ENCODE assay signal across 8 cellular contexts in the genomic region with DNA sequence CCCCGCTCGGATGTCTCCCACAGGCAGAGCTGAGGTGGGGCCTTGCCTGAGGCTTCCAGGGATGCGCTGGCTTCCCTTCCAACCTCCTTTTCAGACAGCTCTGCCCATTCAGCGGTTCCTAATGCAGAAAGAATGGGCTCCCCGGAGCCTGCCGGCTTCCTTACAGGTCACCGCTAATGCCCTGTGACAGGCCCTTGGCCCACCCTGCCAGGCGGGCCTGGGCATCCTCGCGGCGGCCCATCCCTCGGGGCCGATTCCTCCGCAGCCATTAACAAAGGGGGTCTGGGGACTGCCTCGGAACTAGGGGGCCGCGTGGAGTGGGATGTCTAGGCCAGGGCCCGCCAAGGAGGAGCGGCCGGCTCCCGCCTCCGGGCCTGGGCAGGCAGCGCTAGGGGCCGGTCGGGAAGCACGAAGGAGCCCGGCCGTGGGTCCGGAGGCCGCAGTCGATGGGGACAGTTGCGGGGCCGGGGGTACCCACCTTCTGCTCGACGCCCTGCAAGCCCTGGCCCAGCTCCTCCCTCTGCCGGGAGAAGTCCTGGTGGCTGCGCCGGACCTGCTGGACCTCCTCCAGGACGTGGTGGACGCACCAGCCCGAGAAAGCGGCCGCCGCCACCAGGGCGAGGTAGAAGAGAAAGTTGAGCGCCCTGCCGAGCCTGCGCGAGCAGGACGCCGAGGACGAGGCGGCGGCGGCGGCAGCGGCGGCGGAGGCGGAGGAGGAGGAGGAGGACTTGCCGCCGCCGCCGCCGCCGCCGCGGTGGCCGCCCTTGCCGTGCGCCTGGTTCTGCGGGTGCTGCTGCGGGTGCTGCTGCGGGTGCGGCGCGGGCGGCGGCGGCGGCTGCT. TPM values are rescaled to one million over a fixed set of nuclear protein-coding genes. Genes with fewer than 3 reads are reported as not detected.
DNase-seq lines count a peak whose midpoint lies in the region; ATAC-seq, FAIRE-seq and TF ChIP-seq lines count a peak whose summit lies in the region.

No MANE protein-coding gene starts in this region.

- no peak overlapping the region for H2AFZ ChIP-seq in keratinocyte (ENCODE audit: control insufficient read depth, low read length)

- no peak for TF ChIP-seq CTCF in activated B cell treated with CpG ODN at 0.5 μM for 24 hours (IDR thresholded peaks at IDR 0.05)
- TF ChIP-seq CTCF in keratinocyte (optimal IDR thresholded peaks at IDR 0.05 in 1 of 3, IDR thresholded peaks at IDR 0.05 in 1 of 3, conservative IDR thresholded peaks at IDR 0.05 in 1 of 3; ENCODE audit: extremely low read depth in 1 of 3, insufficient read depth in 2 of 3, low read length in 3 of 3), result no peak

- H3K27me3 ChIP-seq in keratinocyte (ENCODE audit: control insufficient read depth, extremely low read depth, insufficient read depth, low read length), result no peaks in the 10 kb centered on the region

- peak overlapping the region; percentile 75 for H3K27ac Mint-ChIP-seq in activated B cell treated with CpG ODN at 0.5 μM for 24 hours

- peak overlapping the region; percentile 86 to 95 (median 93) for H3K4me3 ChIP-seq in keratinocyte (ENCODE audit: control insufficient read depth in 2 of 3, extremely low read depth in 1 of 3, insufficient read depth in 2 of 3, low read depth in 1 of 3, low read length in 3 of 3)

- no peak for FAIRE-seq in keratinocyte (lab: Jason Lieb, UNC)

- intact Hi-C loops in activated B cell treated with CpG ODN at 0.5 μM for 24 hours (cut with micrococcal nuclease), result loop anchor here (1.0 to 10.0 kb wide), 3 partner anchors 35 to 1438 kb away; a partner anchor contains a TSS

- dilution Hi-C loops in keratinocyte (cut with MboI; ENCODE audit: extremely low pct_ligation_motif_present, low sequenced_read_pairs), result no loop called here

- peak overlapping the region; percentile 82 for H3K4me3 Mint-ChIP-seq in activated B cell treated with CpG ODN at 0.5 μM for 24 hours

- peaks cover 54% of the 10 kb centered on the region for H3K4me1 Mint-ChIP-seq in activated B cell treated with CpG ODN at 0.5 μM for 24 hours

- H3K9ac ChIP-seq in keratinocyte (ENCODE audit: control insufficient read depth, extremely low read depth, insufficient read depth, low read length), result peak overlapping the region; percentile 96

- peaks cover 38% of the 10 kb centered on the region for H3K79me2 ChIP-seq in keratinocyte (ENCODE audit: control insufficient read depth, insufficient read depth, low read length)

- H3K9me3 Mint-ChIP-seq in activated B cell treated with CpG ODN at 0.5 μM for 24 hours, result no peaks in the 10 kb centered on the region

- DNase-seq in AG20443 (ENCODE audit: low spot score) (peak; percentile 78), HT1080 (ENCODE audit: low read depth) (peak; percentile 34), activated B cell treated with CpG ODN at 0.5 μM for 24 hours (peak; percentile 39), cerebellum (ENCODE audit: low spot score) (peak; percentile 57), keratinocyte (ENCODE audit: low read depth, low spot score) (no peak), NCI-H510A (lab: John Stamatoyannopoulos, UW) (no peak)
- peak in 2 of 3 donors; percentile 8 to 44 for DNase-seq in stimulated activated CD4-positive, alpha-beta T cell treated with anti-CD3 and anti-CD28 coated beads, Interleukin-12 subunit alpha, Interleukin-12 subunit beta, amount 100 ng/mL, for 48 hours (ENCODE audit: low read depth in 2 of 3, low spot score in 1 of 3)

- H3K36me3 Mint-ChIP-seq in activated B cell treated with CpG ODN at 0.5 μM for 24 hours (ENCODE audit: low read depth), result peaks cover 15% of the 10 kb centered on the region

- H4K20me1 ChIP-seq in keratinocyte (ENCODE audit: control insufficient read depth, extremely low read depth, insufficient read depth, low read length), result peaks cover 12% of the 10 kb centered on the region

- H3K27me3 Mint-ChIP-seq in activated B cell treated with CpG ODN at 0.5 μM for 24 hours, result no peaks in the 10 kb centered on the region

- peak overlapping the region; percentile 86 for H3K4me2 ChIP-seq in keratinocyte (ENCODE audit: control insufficient read depth, extremely low read depth, insufficient read depth, low read depth, low read length)

- H3K36me3 ChIP-seq in keratinocyte (ENCODE audit: control insufficient read depth in 2 of 2, extremely low read depth in 1 of 2, insufficient read depth in 2 of 2, low read length in 2 of 2), result peaks cover 12% of the 10 kb centered on the region in 2 experiments

- POLR2A ChIA-PET in activated B cell treated with CpG ODN at 0.5 μM for 24 hours (lab: Charles Lee), result interaction anchor here (0.8 to 5.1 kb wide), 8 partner anchors 19 to 111 kb away, joined by 3 to 84 read pairs (median 4); a partner anchor contains a TSS

- CTCF ChIA-PET in activated B cell treated with CpG ODN at 0.5 μM for 24 hours (lab: Charles Lee), result interaction anchor here (1.0 to 1.8 kb wide), 4 partner anchors 21 to 54 kb away, joined by 6 to 12 read pairs (median 8); no protein-coding TSS in a partner anchor

- peaks cover 22% of the 10 kb centered on the region for H3K4me1 ChIP-seq in keratinocyte (ENCODE audit: control insufficient read depth, extremely low read depth, insufficient read depth, low read length)

- ATAC-seq in GM19328 (IDR thresholded peaks at IDR 0.05; ENCODE audit: unreplicated experiment) (peak; percentile 25), activated B cell treated with CpG ODN at 0.5 μM for 24 hours (ENCODE audit: low read depth) (peak; percentile 28)

- H3K9me3 ChIP-seq in keratinocyte (ENCODE audit: control insufficient read depth, low read depth, low read length), result no peaks in the 10 kb centered on the region

- H3K9me1 ChIP-seq in keratinocyte (ENCODE audit: control insufficient read depth, extremely low read depth, insufficient read depth, low read length), result peaks cover 10% of the 10 kb centered on the region

- H3K27ac ChIP-seq in keratinocyte (ENCODE audit: control insufficient read depth, insufficient read depth, low read length), result peak overlapping the region; percentile 96

RNA-seq across cellular contexts. Expression of a gene that starts 0.7 kb away (rescaled TPM):
- 66.0 and 83.0 TPM in 2 replicates for total RNA-seq in HT1080 (2014; rRNA removed; shearing (Covaris generic))
- 184 and 209 TPM in 2 replicates for polyA plus RNA-seq in HT1080 (2015; cell fraction: cytosol; rRNA removed)
- 294 and 296 TPM in 2 replicates for polyA plus RNA-seq in HT1080 (2015; cell fraction: nucleus; rRNA removed)
- total RNA-seq in activated B cell treated with CpG ODN at 0.5 μM for 24 hours (15.9 and 17.1 TPM in 2 replicates), cerebellum (25.1 TPM)
- polyA plus RNA-seq in keratinocyte, result 84.5 to 123 TPM (median 84.7 TPM) in 3 replicates
- polyA plus RNA-seq in keratinocyte (2011; ENCODE audit: low read depth), result 49.3 TPM
- polyA plus RNA-seq in keratinocyte (2011; cell fraction: cytosol; rRNA removed), result 52.1 and 54.3 TPM in 2 replicates
- polyA plus RNA-seq in keratinocyte (2011; cell fraction: nucleus; rRNA removed), result 152 and 168 TPM in 2 replicates
- polyA plus RNA-seq in keratinocyte (2012; ENCODE audit: low replicate concordance), result 70.8 and 113 TPM in 2 replicates
- polyA minus RNA-seq in keratinocyte, result 44.2 to 50.5 TPM (median 48.9 TPM) in 3 replicates
- polyA minus RNA-seq in keratinocyte (2011; cell fraction: cytosol; rRNA and poly(A)+ RNA removed), result 72.3 TPM
- polyA minus RNA-seq in keratinocyte (2011; cell fraction: nucleus; rRNA and poly(A)+ RNA removed), result 102 and 139 TPM in 2 replicates

RNA-seq across cellular contexts. Expression of a gene that starts 55.4 kb away (rescaled TPM):
- 1.7 and 2.0 TPM in 2 replicates for total RNA-seq in HT1080 (2014; rRNA removed; shearing (Covaris generic))
- 6.5 and 8.7 TPM in 2 replicates for polyA plus RNA-seq in HT1080 (2015; cell fraction: cytosol; rRNA removed)
- polyA plus RNA-seq in HT1080 (2015; cell fraction: nucleus; rRNA removed), result 25.6 and 35.8 TPM in 2 replicates
- total RNA-seq in activated B cell treated with CpG ODN at 0.5 μM for 24 hours (48.0 and 52.5 TPM in 2 replicates), cerebellum (34.7 TPM)
- 5.4 to 6.5 TPM (median 6.1 TPM) in 3 replicates for polyA plus RNA-seq in keratinocyte
- 20.0 TPM for polyA plus RNA-seq in keratinocyte (2011; ENCODE audit: low read depth)
- polyA plus RNA-seq in keratinocyte (2011; cell fraction: cytosol; rRNA removed), result 2.8 and 4.4 TPM in 2 replicates
- polyA plus RNA-seq in keratinocyte (2011; cell fraction: nucleus; rRNA removed), result 11.5 and 13.0 TPM in 2 replicates
- 3.4 and 28.2 TPM in 2 replicates for polyA plus RNA-seq in keratinocyte (2012; ENCODE audit: low replicate concordance)
- 14.2 to 24.7 TPM (median 15.7 TPM) in 3 replicates for polyA minus RNA-seq in keratinocyte
- polyA minus RNA-seq in keratinocyte (2011; cell fraction: cytosol; rRNA and poly(A)+ RNA removed), result 11.7 TPM
- 15.3 and 24.2 TPM in 2 replicates for polyA minus RNA-seq in keratinocyte (2011; cell fraction: nucleus; rRNA and poly(A)+ RNA removed)

Comparison
In these comparisons a context has a peak if more than half of its experiments do, and no peak if none do; other contexts are left out.
1. DNase-seq: peak in AG20443 (single experiment), HT1080 (single experiment), activated B cell treated with CpG ODN at 0.5 μM for 24 hours (single experiment), cerebellum (single experiment) and stimulated activated CD4-positive, alpha-beta T cell treated with anti-CD3 and anti-CD28 coated beads, Interleukin-12 subunit alpha, Interleukin-12 subunit beta, amount 100 ng/mL, for 48 hours (2 of 3); none in keratinocyte (single experiment) and NCI-H510A (single experiment).
2. RNA of a gene that starts 55.4 kb away (total RNA-seq): 48.0 to 52.5 TPM in activated B cell treated with CpG ODN at 0.5 μM for 24 hours and 34.7 TPM in cerebellum (single experiment); 1.7 to 2.0 TPM in HT1080; every median in the first group is over 10 times any median in the second.